Comparison of ENCODE assay signal across 14 cellular contexts in genomic region chr1:47191940-47192457, GRCh38. TPM values are rescaled to one million over a fixed set of nuclear protein-coding genes. Genes with fewer than 3 reads are reported as not detected.
A peak's percentile ranks its signal among the peaks of the same experiment; 100 is the strongest.
DNase-seq lines count a peak whose midpoint lies in the region; ATAC-seq and TF ChIP-seq lines count a peak whose summit lies in the region.
"Had no signal": no experiment of that assay in that cellular context is flagged by ENCODE, and none has a peak within 500 bp of the region (broad histone marks: within the 10 kb centered on the region; RNA-seq: fewer than 3 reads in every experiment).

No MANE protein-coding gene starts in this region.

- peaks cover 3% of the 10 kb centered on the region for H3K4me1 ChIP-seq in neural progenitor cell

- H3K4me3 Mint-ChIP-seq in endothelial cell (ENCODE audit: unreplicated experiment) (no peak overlapping the region), neural progenitor cell (no peak overlapping the region)
- H3K4me3 Mint-ChIP-seq: activated T-cell treated with anti-CD3 and anti-CD28 coated beads, Interleukin-2, amount 50 U/mL, for 24 hours; stimulated activated naive B cell treated with anti-CD40 and anti-IgM and Interleukin-4, amounts not matched to agents 10 μg/mL and 1 μg/mL and 100 μg/mL, for 72 hours had no signal

- peak; percentile 22 for DNase-seq in LoVo (ENCODE audit: low spot score)
- no peak for DNase-seq in endothelial cell (ENCODE audit: low spot score)
- no peak for DNase-seq in neural progenitor cell (ENCODE audit: low spot score)
- no peak for DNase-seq in OCI-M2 (lab: John Stamatoyannopoulos, UW; ENCODE audit: unreplicated experiment)
- DNase-seq in GM19238 (ENCODE audit: insufficient read length, low spot score) = no peak
- no peak for DNase-seq in NCI-H1417 (lab: John Stamatoyannopoulos, UW)
- DNase-seq: activated T-cell treated with anti-CD3 and anti-CD28 coated beads, Interleukin-2, amount 50 U/mL, for 24 hours; gastrocnemius medialis; ovary; stimulated activated naive B cell treated with anti-CD40 and anti-IgM and Interleukin-4, amounts not matched to agents 10 μg/mL and 1 μg/mL and 100 μg/mL, for 72 hours; T-helper 9 cell had no signal

- H3K4me2 ChIP-seq in neural progenitor cell = no peak overlapping the region
- H3K4me2 ChIP-seq: smooth muscle cell had no signal

- H3K27me3 ChIP-seq in neural progenitor cell = peaks cover 20% of the 10 kb centered on the region
- H3K27me3 ChIP-seq: gastrocnemius medialis, ovary had no signal

- no peak overlapping the region for H3K4me3 ChIP-seq in neural progenitor cell
- H3K4me3 ChIP-seq: gastrocnemius medialis, ovary, smooth muscle cell had no signal

- H3K36me3 Mint-ChIP-seq in endothelial cell (ENCODE audit: low read depth, unreplicated experiment) = no peaks in the 10 kb centered on the region
- no peaks in the 10 kb centered on the region for H3K36me3 Mint-ChIP-seq in neural progenitor cell
- H3K36me3 Mint-ChIP-seq: stimulated activated naive B cell treated with anti-CD40 and anti-IgM and Interleukin-4, amounts not matched to agents 10 μg/mL and 1 μg/mL and 100 μg/mL, for 72 hours had no signal

- no peaks in the 10 kb centered on the region for H4K20me1 ChIP-seq in neural progenitor cell (ENCODE audit: low read depth)

- H3K4me1 Mint-ChIP-seq in endothelial cell (ENCODE audit: unreplicated experiment) = peaks cover 36% of the 10 kb centered on the region
- H3K4me1 Mint-ChIP-seq in neural progenitor cell = peaks cover 9% of the 10 kb centered on the region

- H3K9me3 ChIP-seq in neural progenitor cell (ENCODE audit: low read depth) = no peaks in the 10 kb centered on the region
- H3K9me3 ChIP-seq: gastrocnemius medialis, ovary had no signal

- no peak overlapping the region for H2AFZ ChIP-seq in neural progenitor cell (replicated peaks)

- peak overlapping the region; percentile 14 for H3K27ac ChIP-seq in C4-2B
- H3K27ac ChIP-seq in neural progenitor cell = no peak overlapping the region
- H3K27ac ChIP-seq: gastrocnemius medialis, ovary had no signal

- H3K9ac ChIP-seq in neural progenitor cell = no peak overlapping the region

- H3K27ac Mint-ChIP-seq in endothelial cell (ENCODE audit: unreplicated experiment) (peak overlapping the region; percentile 84), neural progenitor cell (peak overlapping the region; percentile 30)
- H3K27ac Mint-ChIP-seq: activated T-cell treated with anti-CD3 and anti-CD28 coated beads, Interleukin-2, amount 50 U/mL, for 24 hours; stimulated activated naive B cell treated with anti-CD40 and anti-IgM and Interleukin-4, amounts not matched to agents 10 μg/mL and 1 μg/mL and 100 μg/mL, for 72 hours had no signal

- H3F3A ChIP-seq in neural progenitor cell (ENCODE audit: low read depth) = no peaks in the 10 kb centered on the region

- ATAC-seq in GM18498 (IDR thresholded peaks at IDR 0.05; ENCODE audit: unreplicated experiment) = no peak
- ATAC-seq: gastrocnemius medialis had no signal

- H3K9me3 Mint-ChIP-seq in endothelial cell (ENCODE audit: unreplicated experiment) (no peaks in the 10 kb centered on the region), neural progenitor cell (no peaks in the 10 kb centered on the region)
- H3K9me3 Mint-ChIP-seq: activated T-cell treated with anti-CD3 and anti-CD28 coated beads, Interleukin-2, amount 50 U/mL, for 24 hours; stimulated activated naive B cell treated with anti-CD40 and anti-IgM and Interleukin-4, amounts not matched to agents 10 μg/mL and 1 μg/mL and 100 μg/mL, for 72 hours had no signal

- no peaks in the 10 kb centered on the region for H3K79me2 ChIP-seq in neural progenitor cell (ENCODE audit: low read depth)

- no peaks in the 10 kb centered on the region for H3K36me3 ChIP-seq in neural progenitor cell
- H3K36me3 ChIP-seq: gastrocnemius medialis, ovary had no signal

- TF ChIP-seq CTCF in C4-2B (conservative IDR thresholded peaks at IDR 0.05) (no peak), endothelial cell (IDR thresholded peaks at IDR 0.05; ENCODE audit: unreplicated experiment) (no peak), neural progenitor cell (IDR thresholded peaks at IDR 0.05) (no peak)

- H3K27me3 Mint-ChIP-seq in endothelial cell (ENCODE audit: unreplicated experiment) (peaks cover 19% of the 10 kb centered on the region), neural progenitor cell (ENCODE audit: insufficient read depth, low read depth) (peaks cover 7% of the 10 kb centered on the region)

RNA-seq across cellular contexts. Expression of gene PDZK1IP1, which starts 2.2 kb away (rescaled TPM):
- total RNA-seq in endothelial cell (ENCODE audit: unreplicated experiment) (not detected), neural progenitor cell (ENCODE audit: low replicate concordance) (not detected in 2 replicates)
- total RNA-seq: smooth muscle cell had no signal

RNA-seq across cellular contexts. Expression of gene TAL1, which starts 40.0 kb away (rescaled TPM):
- total RNA-seq in endothelial cell (ENCODE audit: unreplicated experiment) (199 TPM), neural progenitor cell (ENCODE audit: low replicate concordance) (not detected in 2 replicates)
- total RNA-seq: smooth muscle cell had no signal

RNA-seq across cellular contexts. Expression of gene CYP4A22, which starts 54.8 kb away (rescaled TPM):
- total RNA-seq in endothelial cell (ENCODE audit: unreplicated experiment) = not detected
- not detected in 2 replicates for total RNA-seq in neural progenitor cell (ENCODE audit: low replicate concordance)
- total RNA-seq: smooth muscle cell had no signal

Comparison
In these comparisons a context has a peak if more than half of its experiments do, and no peak if none do; other contexts are left out.
1. RNA of gene TAL1, which starts 40.0 kb away (total RNA-seq): 199 TPM in endothelial cell (single experiment); not detected in neural progenitor cell; every median in the first group is over 100 times any median in the second.